In genomic region chr4:2366252-2367192, GRCh38 we compare ENCODE assay signal across 19 cellular contexts. TPM values are rescaled to one million over a fixed set of nuclear protein-coding genes. Genes with fewer than 3 reads are reported as not detected.
DNase-seq lines count a peak whose midpoint lies in the region; ATAC-seq and TF ChIP-seq lines count a peak whose summit lies in the region.
"Had no signal": no experiment of that assay in that cellular context is flagged by ENCODE, and none has a peak within 500 bp of the region (broad histone marks: within the 10 kb centered on the region; RNA-seq: fewer than 3 reads in every experiment).

No MANE protein-coding gene starts in this region.

- no peaks in the 10 kb centered on the region for H3K36me3 ChIP-seq in ovary
- H3K36me3 ChIP-seq: HAP-1 had no signal

- H3K4me3 ChIP-seq in coronary artery = no peak overlapping the region
- no peak overlapping the region for H3K4me3 ChIP-seq in ovary
- H3K4me3 ChIP-seq: HAP-1, heart left ventricle had no signal

- peaks cover 22% of the 10 kb centered on the region for H3K4me1 ChIP-seq in ovary (ENCODE audit: insufficient read depth)
- H3K4me1 ChIP-seq: HAP-1 had no signal

- no peak for TF ChIP-seq EP300 in ovary (IDR thresholded peaks at IDR 0.05)

- DNase-seq in DMS79 (lab: John Stamatoyannopoulos, UW) (peak; percentile 18), NCI-H2171 treated with DMSO at 0.1 percent for 48 hours (lab: John Stamatoyannopoulos, UW) (peak; percentile 55), coronary artery (ENCODE audit: low spot score) (peak; percentile 65), ovary (peak in 4 of 5 donors; percentile 33 to 61 (median 42)), DMS153 treated with DMSO at 0.1 percent for 48 hours (lab: John Stamatoyannopoulos, UW; ENCODE audit: unreplicated experiment) (no peak), WTC11 (ENCODE audit: low spot score) (no peak)
- DNase-seq in stimulated activated naive B cell treated with anti-CD40 and anti-IgM and Interleukin-4, amounts not matched to agents 10 μg/mL and 1 μg/mL and 100 μg/mL, for 72 hours = no peak
- DNase-seq: activated CD4-positive, alpha-beta T cell treated with anti-CD3 and anti-CD28 coated beads for 48 hours; activated T-cell treated with anti-CD3 and anti-CD28 coated beads, Interleukin-2, amount 50 U/mL, for 4 hours; naive B cell; NCI-H510A treated with DMSO at 0.1 percent for 48 hours; stimulated activated naive CD8-positive, alpha-beta T cell treated with anti-CD3 and anti-CD28 coated beads, Interleukin-15, amount 100 ng/mL, for 72 hours; T-helper 1 cell had no signal

- TF ChIP-seq POLR2A in ovary (IDR thresholded peaks at IDR 0.05) = no peak

- no peaks in the 10 kb centered on the region for H3K27me3 ChIP-seq in ovary
- H3K27me3 ChIP-seq: heart left ventricle had no signal

- no peaks in the 10 kb centered on the region for H3K9me3 ChIP-seq in ovary
- H3K9me3 ChIP-seq: HAP-1 had no signal

- H3K36me3 Mint-ChIP-seq in stimulated activated naive B cell treated with anti-CD40 and anti-IgM and Interleukin-4, amounts not matched to agents 10 μg/mL and 1 μg/mL and 100 μg/mL, for 72 hours = peaks cover 0 to 3% of the 10 kb centered on the region in 2 donors
- 0 out of 2 replicates have a peak, but pooled peaks cover 3% of the 10 kb centered on the region for H3K36me3 Mint-ChIP-seq in WTC11

- POLR2A ChIA-PET in WTC11 (lab: Charles Lee) = no interaction called here

- H3K4me3 Mint-ChIP-seq in stimulated activated naive B cell treated with anti-CD40 and anti-IgM and Interleukin-4, amounts not matched to agents 10 μg/mL and 1 μg/mL and 100 μg/mL, for 72 hours = no peak overlapping the region
- no peak overlapping the region for H3K4me3 Mint-ChIP-seq in WTC11

- no peak for ATAC-seq in stimulated activated naive B cell treated with anti-CD40 and anti-IgM and Interleukin-4, amounts not matched to agents 10 μg/mL and 1 μg/mL and 100 μg/mL, for 72 hours (replicated peaks)
- ATAC-seq in WTC11 (no peak), GM18498 (IDR thresholded peaks at IDR 0.05; ENCODE audit: unreplicated experiment) (no peak)
- ATAC-seq: activated T-cell treated with anti-CD3 and anti-CD28 coated beads, Interleukin-2, amount 50 U/mL, for 4 hours; heart left ventricle; left lobe of liver; stimulated activated naive CD8-positive, alpha-beta T cell treated with anti-CD3 and anti-CD28 coated beads, Interleukin-15, amount 100 ng/mL, for 72 hours had no signal

- intact Hi-C loops in ovary (cut with DNase I) = no loop called here

- H3K4me1 Mint-ChIP-seq in stimulated activated naive B cell treated with anti-CD40 and anti-IgM and Interleukin-4, amounts not matched to agents 10 μg/mL and 1 μg/mL and 100 μg/mL, for 72 hours = no peaks in the 10 kb centered on the region
- H3K4me1 Mint-ChIP-seq in WTC11 = no peaks in the 10 kb centered on the region

- no peak overlapping the region for H3K27ac Mint-ChIP-seq in stimulated activated naive B cell treated with anti-CD40 and anti-IgM and Interleukin-4, amounts not matched to agents 10 μg/mL and 1 μg/mL and 100 μg/mL, for 72 hours
- H3K27ac Mint-ChIP-seq in WTC11 = no peak overlapping the region
- H3K27ac Mint-ChIP-seq: stimulated activated naive CD8-positive, alpha-beta T cell treated with anti-CD3 and anti-CD28 coated beads, Interleukin-15, amount 100 ng/mL, for 72 hours had no signal

- H3K9me3 Mint-ChIP-seq in stimulated activated naive B cell treated with anti-CD40 and anti-IgM and Interleukin-4, amounts not matched to agents 10 μg/mL and 1 μg/mL and 100 μg/mL, for 72 hours = peaks cover 5 to 6% of the 10 kb centered on the region in 2 donors
- H3K9me3 Mint-ChIP-seq in WTC11 = peaks cover 12% of the 10 kb centered on the region

- 36 to 41% (median 36%) methylated on average over 20 of the region's 20 CpGs for WGBS in ovary, 3 donors

- peaks cover 0 to 29% of the 10 kb centered on the region in 2 donors for H3K27me3 Mint-ChIP-seq in stimulated activated naive B cell treated with anti-CD40 and anti-IgM and Interleukin-4, amounts not matched to agents 10 μg/mL and 1 μg/mL and 100 μg/mL, for 72 hours
- peaks cover 3% of the 10 kb centered on the region; the same call in 1 of the 2 replicates for H3K27me3 Mint-ChIP-seq in WTC11 (ENCODE audit: low read depth)
- H3K27me3 Mint-ChIP-seq: stimulated activated naive CD8-positive, alpha-beta T cell treated with anti-CD3 and anti-CD28 coated beads, Interleukin-15, amount 100 ng/mL, for 72 hours had no signal

- TF ChIP-seq CTCF in coronary artery (IDR thresholded peaks at IDR 0.05) = no peak
- TF ChIP-seq CTCF in ovary (IDR thresholded peaks at IDR 0.05) = no peak
- TF ChIP-seq CTCF in WTC11 (IDR thresholded peaks at IDR 0.05) = no peak

- H3K27ac ChIP-seq in coronary artery (no peak overlapping the region), ovary (no peak overlapping the region)
- H3K27ac ChIP-seq: heart left ventricle had no signal

- CTCF ChIA-PET in WTC11 (lab: Charles Lee) = interaction anchor here (0.5 to 1.9 kb wide), 4 partner anchors 12 to 543 kb away, joined by 3 to 5 read pairs (median 4); no protein-coding TSS in a partner anchor

TF ChIP-seq in WTC11, 78 proteins besides CTCF, POLR2A, EP300 and RAD21 (continues in another document):
- no peak for TF ChIP-seq JUN (CRISPR knock-in tag; IDR thresholded peaks at IDR 0.05)
- TF ChIP-seq GRHL2 (CRISPR knock-in tag; IDR thresholded peaks at IDR 0.05; ENCODE audit: insufficient replicate concordance, severe bottlenecking) = no peak
- TF ChIP-seq ZNF219 (CRISPR knock-in tag; IDR thresholded peaks at IDR 0.05; ENCODE audit: borderline replicate concordance) = no peak
- TF ChIP-seq HMGXB4 (CRISPR knock-in tag; IDR thresholded peaks at IDR 0.05) = no peak
- no peak for TF ChIP-seq ZNF232 (CRISPR knock-in tag; IDR thresholded peaks at IDR 0.05)
- no peak for TF ChIP-seq FOXP4 (CRISPR knock-in tag; IDR thresholded peaks at IDR 0.05)
- TF ChIP-seq FOXK1 (CRISPR knock-in tag; IDR thresholded peaks at IDR 0.05) = no peak
- TF ChIP-seq GTF2I (CRISPR knock-in tag; conservative IDR thresholded peaks at IDR 0.05) = no peak
- no peak for TF ChIP-seq CBFB (CRISPR knock-in tag; IDR thresholded peaks at IDR 0.05; ENCODE audit: low read depth)
- TF ChIP-seq ESRRA (CRISPR knock-in tag; IDR thresholded peaks at IDR 0.05; ENCODE audit: borderline replicate concordance) = no peak
- TF ChIP-seq STAT6 (CRISPR knock-in tag; conservative IDR thresholded peaks at IDR 0.05; ENCODE audit: low read depth) = no peak
- TF ChIP-seq NR1H2 (CRISPR knock-in tag; IDR thresholded peaks at IDR 0.05) = no peak
- TF ChIP-seq ATF3 (CRISPR knock-in tag; conservative IDR thresholded peaks at IDR 0.05) = no peak

RNA-seq across cellular contexts. Expression of gene ZFYVE28, which starts 51.9 kb away (rescaled TPM):
- total RNA-seq in ovary = 10 to 100 TPM in 3 of 7 donors, 1 to 10 TPM in 4; 5.7 to 12.1 (median 10.0) TPM
- polyA plus RNA-seq in ovary = 1 to 10 TPM; 1.3 to 6.8 TPM
- 4.5 to 7.8 TPM (median 6.0 TPM) in 3 replicates for total RNA-seq in WTC11 (2021)

RNA-seq across cellular contexts. Expression of gene CFAP99, which starts 52.2 kb away (rescaled TPM):
- total RNA-seq in ovary = 10 to 100 TPM in 1 of 7 donors, 1 to 10 TPM in 3, not detected in 3; 1.1 to 12.9 (median 1.4) TPM
- under 1 TPM in 1 of 2 donors, not detected in 1; 0.10 TPM for polyA plus RNA-seq in ovary
- 0.23 to 0.41 TPM in 2 of 3 replicates, not detected in the other for total RNA-seq in WTC11 (2021)
- total RNA-seq: activated T-cell treated with anti-CD3 and anti-CD28 coated beads, Interleukin-2, amount 50 U/mL, for 4 hours; astrocyte; heart left ventricle had no signal
- polyA plus RNA-seq: BJ, heart left ventricle had no signal

Comparison
In these comparisons a context has a peak if more than half of its experiments do, and no peak if none do; other contexts are left out.
1. DNase-seq: peak in DMS79 (single experiment), NCI-H2171 treated with DMSO at 0.1 percent for 48 hours (single experiment), coronary artery (single experiment) and ovary (4 of 5); none in DMS153 treated with DMSO at 0.1 percent for 48 hours (single experiment), stimulated activated naive B cell treated with anti-CD40 and anti-IgM and Interleukin-4, amounts not matched to agents 10 μg/mL and 1 μg/mL and 100 μg/mL, for 72 hours (single experiment) and WTC11 (single experiment).